In the genomic region with DNA sequence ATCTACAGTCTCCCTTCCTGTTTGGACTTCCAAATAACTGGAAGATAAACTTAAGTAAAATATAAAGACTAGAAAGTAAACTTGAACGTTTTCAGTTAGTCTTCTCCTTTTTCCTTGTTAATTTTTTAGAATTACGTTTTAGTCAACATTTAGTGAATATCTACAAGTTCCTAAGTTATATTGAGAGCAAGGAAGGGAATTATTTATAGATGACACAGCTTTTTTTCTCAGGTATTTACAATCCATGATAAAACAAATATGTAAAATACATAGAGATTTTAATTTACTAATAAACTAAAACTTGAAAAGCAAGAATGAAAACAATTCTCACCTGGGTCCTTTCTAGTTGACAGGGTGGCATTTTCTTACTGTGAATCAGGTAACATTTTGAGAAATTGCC, we compare ENCODE assay signal across 29 cellular contexts.
"Had no signal": no experiment of that assay in that cellular context is flagged by ENCODE, and none has a peak within 500 bp of the region (broad histone marks: within the 10 kb centered on the region; RNA-seq: fewer than 3 reads in every experiment).

No MANE protein-coding gene starts in this region.

- H3K9ac ChIP-seq: neural progenitor cell had no signal

- H2AFZ ChIP-seq: neural progenitor cell had no signal

- H3K4me1 ChIP-seq: left lung, lower lobe of right lung, neural progenitor cell, suprapubic skin, upper lobe of right lung had no signal

- H3K4me1 Mint-ChIP-seq: mesothelial cell of epicardium; nephron progenitor cell; stimulated activated effector memory CD8-positive, alpha-beta T cell treated with anti-CD3 and anti-CD28 coated beads, Interleukin-12 subunit alpha, Interleukin-12 subunit beta, amount 100 ng/mL, for 72 hours had no signal

- H3K9me3 ChIP-seq: left lung, lower lobe of right lung, neutrophil, sigmoid colon, suprapubic skin, thoracic aorta, tibial artery, upper lobe of right lung had no signal

- H3K4me3 Mint-ChIP-seq: mesothelial cell of epicardium; naive B cell; natural killer cell; nephron progenitor cell; neural progenitor cell; stimulated activated effector memory CD8-positive, alpha-beta T cell treated with anti-CD3 and anti-CD28 coated beads, Interleukin-12 subunit alpha, Interleukin-12 subunit beta, amount 100 ng/mL, for 72 hours; stimulated activated naive CD8-positive, alpha-beta T cell treated with anti-CD3 and anti-CD28 coated beads, Interleukin-15, Interleukin-2, amounts not matched to agents 100 ng/mL and 50 ng/mL, for 24 hours had no signal

- H3K27ac ChIP-seq: left lung, lower lobe of right lung, neural progenitor cell, neutrophil, sigmoid colon, spleen, suprapubic skin, thoracic aorta, tibial artery, upper lobe of right lung had no signal

- H3K36me3 Mint-ChIP-seq: natural killer cell; stimulated activated effector memory CD8-positive, alpha-beta T cell treated with anti-CD3 and anti-CD28 coated beads, Interleukin-12 subunit alpha, Interleukin-12 subunit beta, amount 100 ng/mL, for 72 hours had no signal

- ATAC-seq: left colon; left lung; lower lobe of right lung; natural killer cell; right cardiac atrium; stimulated activated effector memory CD8-positive, alpha-beta T cell treated with anti-CD3 and anti-CD28 coated beads, Interleukin-12 subunit alpha, Interleukin-12 subunit beta, amount 100 ng/mL, for 72 hours; upper lobe of right lung had no signal

- H3K27me3 Mint-ChIP-seq: naive B cell, progenitor cell of endocrine pancreas had no signal

- FAIRE-seq: urothelium cell line had no signal

- DNase-seq: hippocampal formation; kidney; left colon; left lung; lower lobe of right lung; mammary epithelial cell; mesenchymal stem cell; naive B cell; natural killer cell; nephron progenitor cell; occipital lobe; right cardiac atrium; sigmoid colon; small intestine; spleen; stimulated activated CD4-positive, alpha-beta T cell treated with anti-CD3 and anti-CD28 coated beads, Interleukin-4, amount 100 ng/mL, for 24 hours; stimulated activated naive CD4-positive, alpha-beta T cell; tibial artery; trophoblast cell; upper lobe of right lung had no signal

- H3K4me2 ChIP-seq: neural progenitor cell had no signal

- H3K36me3 ChIP-seq: left lung, lower lobe of right lung, neural progenitor cell, neutrophil, sigmoid colon, spleen, suprapubic skin, thoracic aorta, tibial artery, upper lobe of right lung had no signal

- H3K27ac Mint-ChIP-seq: mesothelial cell of epicardium; natural killer cell; nephron progenitor cell; neural progenitor cell; progenitor cell of endocrine pancreas; stimulated activated effector memory CD8-positive, alpha-beta T cell treated with anti-CD3 and anti-CD28 coated beads, Interleukin-12 subunit alpha, Interleukin-12 subunit beta, amount 100 ng/mL, for 72 hours; stimulated activated naive CD8-positive, alpha-beta T cell treated with anti-CD3 and anti-CD28 coated beads, Interleukin-15, Interleukin-2, amounts not matched to agents 100 ng/mL and 50 ng/mL, for 24 hours had no signal

- H3K4me3 ChIP-seq: left lung, lower lobe of right lung, neural progenitor cell, sigmoid colon, spleen, suprapubic skin, thoracic aorta, tibial artery, upper lobe of right lung had no signal

- H3K9me3 Mint-ChIP-seq: neural progenitor cell had no signal

- H3K27me3 ChIP-seq: left lung, neural progenitor cell, neutrophil, sigmoid colon, spleen, suprapubic skin, tibial artery, upper lobe of right lung had no signal
